Comparison of ENCODE assay signal across 18 cellular contexts in genomic region chr20:24208652-24209051, GRCh38.
A peak's percentile ranks its signal among the peaks of the same experiment; 100 is the strongest.
DNase-seq lines count a peak whose midpoint lies in the region; ATAC-seq and TF ChIP-seq lines count a peak whose summit lies in the region.
"Had no signal": no experiment of that assay in that cellular context is flagged by ENCODE, and none has a peak within 500 bp of the region (broad histone marks: within the 10 kb centered on the region; RNA-seq: fewer than 3 reads in every experiment).

No MANE protein-coding gene starts in this region.

- no peaks in the 10 kb centered on the region for H3K36me3 Mint-ChIP-seq in stimulated activated effector memory CD8-positive, alpha-beta T cell treated with anti-CD3 and anti-CD28 coated beads, Interleukin-12 subunit alpha, Interleukin-12 subunit beta, amount 100 ng/mL, for 72 hours

- no peak overlapping the region for H3K27ac Mint-ChIP-seq in stimulated activated effector memory CD8-positive, alpha-beta T cell treated with anti-CD3 and anti-CD28 coated beads, Interleukin-12 subunit alpha, Interleukin-12 subunit beta, amount 100 ng/mL, for 72 hours
- H3K27ac Mint-ChIP-seq: activated naive CD8-positive, alpha-beta T cell treated with anti-CD3 and anti-CD28 coated beads, Interleukin-2, amount 10 ng/mL, durations not matched to agents 7 days and 5 days had no signal

- peak; percentile 18 for TF ChIP-seq CTCF in foreskin keratinocyte (conservative IDR thresholded peaks at IDR 0.05)

- H3K27me3 ChIP-seq in foreskin keratinocyte: peaks cover 17% of the 10 kb centered on the region
- H3K27me3 ChIP-seq: right atrium auricular region had no signal

- peak; percentile 21 for DNase-seq in A172 (ENCODE audit: low spot score)
- peak; percentile 61 for DNase-seq in ELF-1 (ENCODE audit: low read depth, low spot score)
- DNase-seq in NCI-H345 treated with DMSO at 0.1 percent for 48 hours (lab: John Stamatoyannopoulos, UW; ENCODE audit: unreplicated experiment): peak; percentile 8
- DNase-seq in foreskin keratinocyte: no peak
- DNase-seq in stimulated activated effector memory CD8-positive, alpha-beta T cell treated with anti-CD3 and anti-CD28 coated beads, Interleukin-12 subunit alpha, Interleukin-12 subunit beta, amount 100 ng/mL, for 72 hours (ENCODE audit: low spot score in 2 of 2): no peak
- DNase-seq in NCI-H1417 treated with DMSO at 0.1 percent for 48 hours (lab: John Stamatoyannopoulos, UW): no peak
- no peak for DNase-seq in NCI-H1436 (lab: John Stamatoyannopoulos, UW)
- DNase-seq: activated CD4-positive, CD25-positive, alpha-beta regulatory T cell; activated CD8-positive, alpha-beta memory T cell treated with anti-CD3 and anti-CD28 coated beads, Interleukin-2, amount 50 U/mL, for 48 hours; activated naive CD8-positive, alpha-beta T cell treated with anti-CD3 and anti-CD28 coated beads, Interleukin-2, amount 10 ng/mL, durations not matched to agents 7 days and 5 days; central memory CD4-positive, alpha-beta T cell; head of caudate nucleus; left colon; stimulated activated CD4-positive, alpha-beta T cell treated with anti-CD3 and anti-CD28 coated beads, Interleukin-4, amount 100 ng/mL, for 4 hours; stimulated activated naive CD4-positive, alpha-beta T cell treated with Interleukin-2 at 50 U/mL for 16 hours had no signal

- ATAC-seq in foreskin keratinocyte: no peak
- ATAC-seq in HG02798 (IDR thresholded peaks at IDR 0.05; ENCODE audit: poor library complexity, unreplicated experiment): no peak
- ATAC-seq in stimulated activated effector memory CD8-positive, alpha-beta T cell treated with anti-CD3 and anti-CD28 coated beads, Interleukin-12 subunit alpha, Interleukin-12 subunit beta, amount 100 ng/mL, for 72 hours: no peak
- ATAC-seq: left colon had no signal

- H3K4me3 Mint-ChIP-seq in stimulated activated effector memory CD8-positive, alpha-beta T cell treated with anti-CD3 and anti-CD28 coated beads, Interleukin-12 subunit alpha, Interleukin-12 subunit beta, amount 100 ng/mL, for 72 hours: no peak overlapping the region
- H3K4me3 Mint-ChIP-seq: activated naive CD8-positive, alpha-beta T cell treated with anti-CD3 and anti-CD28 coated beads, Interleukin-2, amount 10 ng/mL, durations not matched to agents 7 days and 5 days had no signal

- H3K4me1 Mint-ChIP-seq in stimulated activated effector memory CD8-positive, alpha-beta T cell treated with anti-CD3 and anti-CD28 coated beads, Interleukin-12 subunit alpha, Interleukin-12 subunit beta, amount 100 ng/mL, for 72 hours: peaks cover 5% of the 10 kb centered on the region

- H3K27ac ChIP-seq in foreskin keratinocyte: no peak overlapping the region
- H3K27ac ChIP-seq: epithelial cell of prostate, right atrium auricular region had no signal

- peaks cover 8% of the 10 kb centered on the region for H3K9me3 Mint-ChIP-seq in stimulated activated effector memory CD8-positive, alpha-beta T cell treated with anti-CD3 and anti-CD28 coated beads, Interleukin-12 subunit alpha, Interleukin-12 subunit beta, amount 100 ng/mL, for 72 hours

- H3K4me1 ChIP-seq in foreskin keratinocyte: no peaks in the 10 kb centered on the region
- H3K4me1 ChIP-seq: right atrium auricular region had no signal

Comparison
In these comparisons a context has a peak if more than half of its experiments do, and no peak if none do; other contexts are left out.
1. DNase-seq: peak in A172 (single experiment), ELF-1 (single experiment) and NCI-H345 treated with DMSO at 0.1 percent for 48 hours (single experiment); none in foreskin keratinocyte (0 of 2), stimulated activated effector memory CD8-positive, alpha-beta T cell treated with anti-CD3 and anti-CD28 coated beads, Interleukin-12 subunit alpha, Interleukin-12 subunit beta, amount 100 ng/mL, for 72 hours (0 of 2), NCI-H1417 treated with DMSO at 0.1 percent for 48 hours (single experiment) and NCI-H1436 (single experiment).